In the genomic region with DNA sequence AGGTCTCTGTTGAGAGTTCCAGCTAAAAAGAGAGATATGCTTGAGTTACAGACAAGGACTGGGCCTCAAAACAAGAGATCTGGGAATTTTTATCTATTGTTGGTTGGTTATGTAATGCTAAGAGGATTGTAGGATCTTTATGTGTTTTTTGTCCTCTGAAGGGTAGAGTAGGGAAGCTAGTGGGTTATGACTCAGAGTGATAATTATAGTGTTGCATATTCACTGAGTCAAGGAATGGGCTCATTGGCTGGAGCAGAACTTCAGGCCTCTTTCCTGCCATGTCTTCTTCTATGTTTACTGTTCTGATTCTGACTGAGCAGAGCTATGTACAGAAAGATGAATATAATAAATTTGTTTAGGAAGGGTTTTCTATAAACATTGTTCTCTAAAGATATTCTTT, we compare ENCODE assay signal across 27 cellular contexts.
DNase-seq lines count a peak whose midpoint lies in the region; ATAC-seq, FAIRE-seq and TF ChIP-seq lines count a peak whose summit lies in the region.
"Had no signal": no experiment of that assay in that cellular context is flagged by ENCODE, and none has a peak within 500 bp of the region (broad histone marks: within the 10 kb centered on the region; RNA-seq: fewer than 3 reads in every experiment).

No MANE protein-coding gene starts in this region.

- H3K9me3 ChIP-seq in GM23248 (ENCODE audit: low read depth) (no peaks in the 10 kb centered on the region), endothelial cell of umbilical vein (replicated peaks; ENCODE audit: control insufficient read depth, insufficient read depth, low read length) (no peaks in the 10 kb centered on the region)
- H3K9me3 ChIP-seq: pancreas, SJCRH30, thyroid gland had no signal

- no peaks in the 10 kb centered on the region for H3K9me1 ChIP-seq in endothelial cell of umbilical vein (replicated peaks; ENCODE audit: control insufficient read depth, extremely low read depth, insufficient read depth, low read length)

- peaks cover 27% of the 10 kb centered on the region for H3F3A ChIP-seq in GM23248 (ENCODE audit: insufficient read depth)

- intact Hi-C loops in endothelial cell of umbilical vein (cut with micrococcal nuclease): no loop called here

- TF ChIP-seq CTCF in NB4 (IDR thresholded peaks at IDR 0.05; ENCODE audit: low read depth, low read length): no peak
- TF ChIP-seq CTCF in endothelial cell of umbilical vein (IDR thresholded peaks at IDR 0.05; ENCODE audit: extremely low read depth in 1 of 2, insufficient read depth in 1 of 2, low read depth in 1 of 2, low read length in 2 of 2): no peak

- no peaks in the 10 kb centered on the region for H3K27me3 Mint-ChIP-seq in activated CD8-positive, alpha-beta T cell treated with anti-CD3 and anti-CD28 coated beads, Interleukin-2, amount 10 ng/mL, durations not matched to agents 7 days and 5 days (ENCODE audit: low read depth)
- H3K27me3 Mint-ChIP-seq: natural killer cell treated with Interleukin-12 subunit alpha and Interleukin-12 subunit beta and Interleukin-15 and Interleukin-18, amount 100 ng/mL, for 72 hours; stimulated activated naive B cell treated with anti-CD40 and anti-IgM and Interleukin-4, amounts not matched to agents 10 μg/mL and 1 μg/mL and 100 μg/mL, for 72 hours had no signal

- POLR2A ChIA-PET in endothelial cell of umbilical vein (lab: Charles Lee): no interaction called here
- POLR2A ChIA-PET in activated CD8-positive, alpha-beta T cell treated with anti-CD3 and anti-CD28 coated beads, Interleukin-2, amount 10 ng/mL, durations not matched to agents 7 days and 5 days (lab: Charles Lee): no interaction called here

- no peaks in the 10 kb centered on the region for H3K4me1 Mint-ChIP-seq in activated CD8-positive, alpha-beta T cell treated with anti-CD3 and anti-CD28 coated beads, Interleukin-2, amount 10 ng/mL, durations not matched to agents 7 days and 5 days (ENCODE audit: low read depth)
- H3K4me1 Mint-ChIP-seq: stimulated activated naive B cell treated with anti-CD40 and anti-IgM and Interleukin-4, amounts not matched to agents 10 μg/mL and 1 μg/mL and 100 μg/mL, for 72 hours had no signal

- dilution Hi-C loops in endothelial cell of umbilical vein (cut with MboI; ENCODE audit: extremely low pct_ligation_motif_present, low sequenced_read_pairs): no loop called here

- H3K27me3 ChIP-seq in GM23248 (replicated peaks; ENCODE audit: insufficient read depth) (no peaks in the 10 kb centered on the region), endothelial cell of umbilical vein (ENCODE audit: control insufficient read depth in 2 of 2, insufficient read depth in 2 of 2, low read length in 2 of 2) (no peaks in the 10 kb centered on the region)
- H3K27me3 ChIP-seq: pancreas, SJCRH30, thyroid gland had no signal

- no peaks in the 10 kb centered on the region for H4K20me1 ChIP-seq in GM23248 (ENCODE audit: insufficient read depth)
- no peaks in the 10 kb centered on the region for H4K20me1 ChIP-seq in endothelial cell of umbilical vein (replicated peaks; ENCODE audit: control insufficient read depth, extremely low read depth, insufficient read depth, low read length)

- peak; percentile 82 for FAIRE-seq in endothelial cell of umbilical vein (lab: Jason Lieb, UNC)
- FAIRE-seq: HepG2, pancreas had no signal

- no peak overlapping the region for H3K4me3 ChIP-seq in GM23248
- H3K4me3 ChIP-seq in NB4 (ENCODE audit: low read depth, low read length): no peak overlapping the region
- H3K4me3 ChIP-seq in endothelial cell of umbilical vein (replicated peaks in 1 of 3; ENCODE audit: insufficient read depth in 1 of 3, low read depth in 1 of 3, low read length in 3 of 3): no peak overlapping the region
- H3K4me3 ChIP-seq: pancreas, SJCRH30, thyroid gland had no signal

- no TSS peak for BruUV-seq in endothelial cell of umbilical vein (replicated peaks; lab: Mats Ljungman, UMichigan)

- no peaks in the 10 kb centered on the region for H3K36me3 Mint-ChIP-seq in activated CD8-positive, alpha-beta T cell treated with anti-CD3 and anti-CD28 coated beads, Interleukin-2, amount 10 ng/mL, durations not matched to agents 7 days and 5 days (ENCODE audit: low read depth)
- H3K36me3 Mint-ChIP-seq: CD4-positive, alpha-beta memory T cell; natural killer cell treated with Interleukin-12 subunit alpha and Interleukin-12 subunit beta and Interleukin-15 and Interleukin-18, amount 100 ng/mL, for 72 hours; stimulated activated naive B cell treated with anti-CD40 and anti-IgM and Interleukin-4, amounts not matched to agents 10 μg/mL and 1 μg/mL and 100 μg/mL, for 72 hours had no signal

- H3K36me3 ChIP-seq in GM23248 (ENCODE audit: low read depth) (no peaks in the 10 kb centered on the region), endothelial cell of umbilical vein (ENCODE audit: control insufficient read depth in 2 of 2, extremely low read depth in 1 of 2, insufficient read depth in 2 of 2, low read length in 2 of 2) (no peaks in the 10 kb centered on the region)
- H3K36me3 ChIP-seq: pancreas, SJCRH30, thyroid gland had no signal

- H3K9me2 ChIP-seq in GM23248 (ENCODE audit: insufficient read depth): no peaks in the 10 kb centered on the region

- H3K4me2 ChIP-seq in GM23248 (ENCODE audit: unreplicated experiment) (peak overlapping the region; percentile 24), endothelial cell of umbilical vein (ENCODE audit: insufficient read depth, low read length) (no peak overlapping the region)

- H3K27ac Mint-ChIP-seq in activated CD8-positive, alpha-beta T cell treated with anti-CD3 and anti-CD28 coated beads, Interleukin-2, amount 10 ng/mL, durations not matched to agents 7 days and 5 days: no peak overlapping the region
- H3K27ac Mint-ChIP-seq: CD4-positive, alpha-beta memory T cell; natural killer cell treated with Interleukin-12 subunit alpha and Interleukin-12 subunit beta and Interleukin-15 and Interleukin-18, amount 100 ng/mL, for 72 hours; stimulated activated naive B cell treated with anti-CD40 and anti-IgM and Interleukin-4, amounts not matched to agents 10 μg/mL and 1 μg/mL and 100 μg/mL, for 72 hours; T-helper 1 cell treated with Interleukin-12 subunit alpha and Interleukin-12 subunit beta and Interleukin-4 antibody, amounts not matched to agents 30 μg/mL and 1 μg/mL, for 36 hours had no signal

- DNase-seq in GM23248: peak; percentile 80
- DNase-seq in NB4 (ENCODE audit: low read depth): peak; percentile 32
- DNase-seq in endothelial cell of umbilical vein (ENCODE audit: low read depth, low spot score): no peak
- DNase-seq in myocyte (ENCODE audit: low read depth): peak; percentile 22
- no peak for DNase-seq in midbrain (lab: John Stamatoyannopoulos, UW)
- no peak for DNase-seq in activated CD8-positive, alpha-beta T cell treated with anti-CD3 and anti-CD28 coated beads, Interleukin-2, amount 10 ng/mL, durations not matched to agents 7 days and 5 days
- DNase-seq: activated CD4-positive, alpha-beta T cell treated with anti-CD3 and anti-CD28 coated beads, Interleukin-2, amount 50 U/mL, for 1 hour; activated CD8-positive, alpha-beta memory T cell treated with anti-CD3 and anti-CD28 coated beads, Interleukin-2, amount 50 U/mL, for 4 hours; CD4-positive, alpha-beta memory T cell; cortex of kidney; DMS153; H7; mesendoderm; NCI-H187; NCI-H82; pancreas; SJCRH30; stimulated activated CD4-positive, alpha-beta T cell treated with anti-CD3 and anti-CD28 coated beads, Interleukin-1b, Interleukin-23, amount 100 ng/mL, for 48 hours; stimulated activated naive B cell treated with anti-CD40 and anti-IgM and Interleukin-4, amounts not matched to agents 10 μg/mL and 1 μg/mL and 100 μg/mL, for 72 hours; thyroid gland had no signal

- no peak overlapping the region for H3K4me3 Mint-ChIP-seq in activated CD8-positive, alpha-beta T cell treated with anti-CD3 and anti-CD28 coated beads, Interleukin-2, amount 10 ng/mL, durations not matched to agents 7 days and 5 days
- H3K4me3 Mint-ChIP-seq: CD4-positive, alpha-beta memory T cell; natural killer cell treated with Interleukin-12 subunit alpha and Interleukin-12 subunit beta and Interleukin-15 and Interleukin-18, amount 100 ng/mL, for 72 hours; stimulated activated naive B cell treated with anti-CD40 and anti-IgM and Interleukin-4, amounts not matched to agents 10 μg/mL and 1 μg/mL and 100 μg/mL, for 72 hours; T-helper 1 cell treated with Interleukin-12 subunit alpha and Interleukin-12 subunit beta and Interleukin-4 antibody, amounts not matched to agents 30 μg/mL and 1 μg/mL, for 36 hours had no signal

- peak overlapping the region; percentile 25 for H3K27ac ChIP-seq in GM23248
- H3K27ac ChIP-seq in endothelial cell of umbilical vein (ENCODE audit: insufficient read depth, low read depth, low read length): no peak overlapping the region
- H3K27ac ChIP-seq: pancreas, SJCRH30, thyroid gland, VCaP had no signal

- TF ChIP-seq POLR2A in NB4 (IDR thresholded peaks at IDR 0.05; ENCODE audit: extremely low read depth, insufficient read length) (no peak), endothelial cell of umbilical vein (IDR thresholded peaks at IDR 0.05; ENCODE audit: low read depth, low read length) (no peak)

- CTCF ChIA-PET in endothelial cell of umbilical vein (lab: Charles Lee): interaction anchor here (1.5 kb wide), 1 partner anchor 21 kb away, joined by 3 read pairs; no protein-coding TSS in a partner anchor
- CTCF ChIA-PET in activated CD8-positive, alpha-beta T cell treated with anti-CD3 and anti-CD28 coated beads, Interleukin-2, amount 10 ng/mL, durations not matched to agents 7 days and 5 days (lab: Charles Lee): interaction anchor here (1.0 kb wide), 1 partner anchor 194 kb away, joined by 4 read pairs; no protein-coding TSS in a partner anchor

- H2AFZ ChIP-seq in GM23248 (no peak overlapping the region), endothelial cell of umbilical vein (ENCODE audit: low read depth, low read length) (no peak overlapping the region)

- H3K79me2 ChIP-seq in GM23248 (ENCODE audit: insufficient read depth): no peaks in the 10 kb centered on the region
- no peaks in the 10 kb centered on the region for H3K79me2 ChIP-seq in endothelial cell of umbilical vein (ENCODE audit: control insufficient read depth, insufficient read depth, low read length)

- in situ Hi-C loops in GM23248 (cut with MboI): no loop called here

- H3K9ac ChIP-seq in GM23248 (no peak overlapping the region), endothelial cell of umbilical vein (replicated peaks; ENCODE audit: extremely low read depth, insufficient read depth, low read length) (no peak overlapping the region)

- H3K9me3 Mint-ChIP-seq in activated CD8-positive, alpha-beta T cell treated with anti-CD3 and anti-CD28 coated beads, Interleukin-2, amount 10 ng/mL, durations not matched to agents 7 days and 5 days (ENCODE audit: insufficient read depth): peaks cover 3% of the 10 kb centered on the region
- H3K9me3 Mint-ChIP-seq: stimulated activated naive B cell treated with anti-CD40 and anti-IgM and Interleukin-4, amounts not matched to agents 10 μg/mL and 1 μg/mL and 100 μg/mL, for 72 hours had no signal

- no peak for ATAC-seq in HG03439 (IDR thresholded peaks at IDR 0.05; ENCODE audit: unreplicated experiment)
- no peak for ATAC-seq in GM18517 (IDR thresholded peaks at IDR 0.05; ENCODE audit: unreplicated experiment)
- ATAC-seq in activated CD8-positive, alpha-beta T cell treated with anti-CD3 and anti-CD28 coated beads, Interleukin-2, amount 10 ng/mL, durations not matched to agents 7 days and 5 days: no peak
- ATAC-seq: HepG2; natural killer cell treated with Interleukin-12 subunit alpha and Interleukin-12 subunit beta and Interleukin-15 and Interleukin-18, amount 100 ng/mL, for 72 hours; pancreas; sciatic nerve; stimulated activated naive B cell treated with anti-CD40 and anti-IgM and Interleukin-4, amounts not matched to agents 10 μg/mL and 1 μg/mL and 100 μg/mL, for 72 hours had no signal

- peaks cover 30% of the 10 kb centered on the region for H3K4me1 ChIP-seq in GM23248 (ENCODE audit: insufficient read depth)
- peaks cover 5% of the 10 kb centered on the region for H3K4me1 ChIP-seq in endothelial cell of umbilical vein (ENCODE audit: control insufficient read depth, extremely low read depth, insufficient read depth, low read length)
- H3K4me1 ChIP-seq: pancreas, SJCRH30, thyroid gland had no signal

Comparison
In these comparisons a context has a peak if more than half of its experiments do, and no peak if none do; other contexts are left out.
1. DNase-seq: peak in GM23248 (single experiment), NB4 (single experiment) and myocyte (single experiment); none in endothelial cell of umbilical vein (single experiment), midbrain (single experiment) and activated CD8-positive, alpha-beta T cell treated with anti-CD3 and anti-CD28 coated beads, Interleukin-2, amount 10 ng/mL, durations not matched to agents 7 days and 5 days (single experiment).